In genomic region chr11:132627981-132628380, GRCh38 we compare ENCODE assay signal across 10 cellular contexts.
"Had no signal": no experiment of that assay in that cellular context is flagged by ENCODE, and none has a peak within 500 bp of the region (broad histone marks: within the 10 kb centered on the region; RNA-seq: fewer than 3 reads in every experiment).

No MANE protein-coding gene starts in this region.

- H3K36me3 ChIP-seq: HAP-1 had no signal

- H3K4me3 Mint-ChIP-seq: HFFc6, IgD-negative memory B cell had no signal

- ATAC-seq: HCT116, HepG2 had no signal

- H3K4me1 Mint-ChIP-seq: IgD-negative memory B cell had no signal

- H3K27ac Mint-ChIP-seq: HFFc6, IgD-negative memory B cell had no signal

- H3K9me3 Mint-ChIP-seq: HFFc6 had no signal

- H3K27ac ChIP-seq: GM23248, KMS-11 had no signal

- H3K9me3 ChIP-seq: HAP-1 had no signal

- H3K36me3 Mint-ChIP-seq: IgD-negative memory B cell had no signal

- H3K4me2 ChIP-seq: KMS-11 had no signal

- FAIRE-seq: HepG2 had no signal

- H3K4me1 ChIP-seq: HAP-1 had no signal

- DNase-seq: GM23248, GOT3, H7, HFFc6, KBM-7 had no signal

- H3K4me3 ChIP-seq: GM23248, HAP-1 had no signal

- H3K9ac ChIP-seq: GM23248, KMS-11 had no signal

- H2AFZ ChIP-seq: GM23248 had no signal

- H3K27me3 Mint-ChIP-seq: IgD-negative memory B cell had no signal
